ENCODE assay signal across 28 cellular contexts in the genomic region with DNA sequence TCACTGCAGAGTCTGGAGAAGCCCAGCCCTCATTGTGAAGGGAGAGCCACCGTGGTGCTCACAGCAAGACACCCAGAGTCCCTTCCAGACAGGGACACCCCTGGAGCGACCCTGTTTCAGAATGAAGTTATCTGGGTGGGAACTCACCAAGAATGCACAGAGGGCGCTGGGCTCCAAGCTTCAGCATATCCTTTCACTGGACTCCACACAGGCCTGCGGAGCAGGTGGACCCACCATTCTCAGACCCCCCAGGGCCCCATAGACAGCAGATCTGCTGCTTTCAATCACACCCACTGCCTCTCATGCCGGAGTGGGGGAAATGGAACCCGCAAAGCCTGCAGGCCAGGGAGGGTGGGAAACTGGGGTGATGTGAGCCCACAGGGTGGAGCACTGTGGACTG.
"Had no signal": no experiment of that assay in that cellular context is flagged by ENCODE, and none has a peak within 500 bp of the region (broad histone marks: within the 10 kb centered on the region; RNA-seq: fewer than 3 reads in every experiment).

No MANE protein-coding gene starts in this region.

- H3K27ac Mint-ChIP-seq: activated CD4-positive, alpha-beta T cell treated with anti-CD3 and anti-CD28 coated beads for 36 hours; activated CD4-positive, alpha-beta T cell treated with anti-CD3 and anti-CD28 coated beads, Interleukin-2, amount 10 ng/mL, durations not matched to agents 7 days and 5 days; activated CD8-positive, alpha-beta memory T cell treated with anti-CD3 and anti-CD28 coated beads, Interleukin-2, amount 10 ng/mL, durations not matched to agents 7 days and 5 days; T-helper 2 cell treated with Interferon-gamma antibody and Interleukin-4, amounts not matched to agents 5 μg/mL and 100 μg/mL, for 36 hours; WTC11 had no signal

- ATAC-seq: activated CD4-positive, alpha-beta T cell treated with anti-CD3 and anti-CD28 coated beads for 36 hours; activated CD4-positive, CD25-positive, alpha-beta regulatory T cell treated with anti-CD3 and anti-CD28 coated beads, Interleukin-2, amount 50 U/mL, for 24 hours; activated CD8-positive, alpha-beta memory T cell treated with anti-CD3 and anti-CD28 coated beads, Interleukin-2, amount 10 ng/mL, durations not matched to agents 7 days and 5 days; Panc1; WTC11 had no signal

- H3K4me1 Mint-ChIP-seq: activated CD4-positive, alpha-beta T cell treated with anti-CD3 and anti-CD28 coated beads for 36 hours; activated CD4-positive, alpha-beta T cell treated with anti-CD3 and anti-CD28 coated beads, Interleukin-2, amount 10 ng/mL, durations not matched to agents 7 days and 5 days; activated CD8-positive, alpha-beta memory T cell treated with anti-CD3 and anti-CD28 coated beads, Interleukin-2, amount 10 ng/mL, durations not matched to agents 7 days and 5 days had no signal

- H3K4me3 Mint-ChIP-seq: activated CD4-positive, alpha-beta T cell treated with anti-CD3 and anti-CD28 coated beads for 36 hours; activated CD4-positive, alpha-beta T cell treated with anti-CD3 and anti-CD28 coated beads, Interleukin-2, amount 10 ng/mL, durations not matched to agents 7 days and 5 days; activated CD8-positive, alpha-beta memory T cell treated with anti-CD3 and anti-CD28 coated beads, Interleukin-2, amount 10 ng/mL, durations not matched to agents 7 days and 5 days; brain; T-helper 2 cell treated with Interferon-gamma antibody and Interleukin-4, amounts not matched to agents 5 μg/mL and 100 μg/mL, for 36 hours; WTC11 had no signal

- H3K9me3 Mint-ChIP-seq: activated CD4-positive, alpha-beta T cell treated with anti-CD3 and anti-CD28 coated beads, Interleukin-2, amount 10 ng/mL, durations not matched to agents 7 days and 5 days; T-helper 2 cell treated with Interferon-gamma antibody and Interleukin-4, amounts not matched to agents 5 μg/mL and 100 μg/mL, for 36 hours; WTC11 had no signal

- DNase-seq: activated CD4-positive, alpha-beta T cell treated with anti-CD3 and anti-CD28 coated beads for 36 hours; activated CD4-positive, alpha-beta T cell treated with anti-CD3 and anti-CD28 coated beads, Interleukin-2, amount 10 ng/mL, durations not matched to agents 7 days and 5 days; activated CD4-positive, alpha-beta T cell treated with anti-CD3 and anti-CD28 coated beads, Interleukin-2, amount 50 U/mL, for 48 hours; activated CD8-positive, alpha-beta memory T cell treated with anti-CD3 and anti-CD28 coated beads for 24 hours; activated CD8-positive, alpha-beta memory T cell treated with anti-CD3 and anti-CD28 coated beads, Interleukin-2, amount 10 ng/mL, durations not matched to agents 7 days and 5 days; activated CD8-positive, alpha-beta memory T cell treated with anti-CD3 and anti-CD28 coated beads, Interleukin-2, amount 50 U/mL, for 48 hours; activated effector memory CD4-positive, alpha-beta T cell treated with anti-CD3 and anti-CD28 coated beads, Interleukin-2, amount 50 U/mL, for 16 hours; activated naive CD4-positive, alpha-beta T cell; activated naive CD4-positive, alpha-beta T cell treated with anti-CD3 and anti-CD28 coated beads, Interleukin-2, amount 50 U/mL, for 16 hours; activated T-cell treated with anti-CD3 and anti-CD28 coated beads, Interleukin-2, amount 50 U/mL, for 48 hours; anterior cingulate cortex; caudate nucleus; NCI-H1105; NCI-H1417 treated with DMSO at 0.1 percent for 48 hours; NCI-H187 treated with DMSO at 0.1 percent for 48 hours; NCI-H2081; NCI-H2171 treated with DMSO at 0.1 percent for 48 hours; NCI-H2227 treated with DMSO at 0.1 percent for 48 hours; NCI-H446 treated with DMSO at 0.1 percent for 48 hours; NCI-H524; NCI-H69; SHP77; SJCRH30 had no signal

- H3K27me3 Mint-ChIP-seq: activated CD4-positive, alpha-beta T cell treated with anti-CD3 and anti-CD28 coated beads for 36 hours; activated CD4-positive, alpha-beta T cell treated with anti-CD3 and anti-CD28 coated beads, Interleukin-2, amount 10 ng/mL, durations not matched to agents 7 days and 5 days; activated CD8-positive, alpha-beta memory T cell treated with anti-CD3 and anti-CD28 coated beads, Interleukin-2, amount 10 ng/mL, durations not matched to agents 7 days and 5 days had no signal
